Comparison of ENCODE assay signal across 20 cellular contexts in genomic region chr18:44309185-44309584, GRCh38.
DNase-seq lines count a peak whose midpoint lies in the region; ATAC-seq and TF ChIP-seq lines count a peak whose summit lies in the region.
"Had no signal": no experiment of that assay in that cellular context is flagged by ENCODE, and none has a peak within 500 bp of the region (broad histone marks: within the 10 kb centered on the region; RNA-seq: fewer than 3 reads in every experiment).

No MANE protein-coding gene starts in this region.

- CTCF ChIA-PET in MCF 10A (lab: Yijun Ruan, JAX): interaction anchor here (0.7 kb wide), 1 partner anchor 1007 kb away, joined by 3 read pairs; no protein-coding TSS in a partner anchor

- H3K4me1 Mint-ChIP-seq in MCF 10A (ENCODE audit: insufficient read depth, unreplicated experiment) (peaks cover 14% of the 10 kb centered on the region), chondrocyte (ENCODE audit: low read depth) (peaks cover 23% of the 10 kb centered on the region), type B pancreatic cell (ENCODE audit: unreplicated experiment) (peaks cover 4% of the 10 kb centered on the region)
- H3K4me1 Mint-ChIP-seq: activated naive CD8-positive, alpha-beta T cell treated with anti-CD3 and anti-CD28 coated beads, Interleukin-2, amount 50 U/mL, for 24 hours; activated T-helper 17 cell treated with anti-CD3 and anti-CD28 coated beads, Interleukin-2, amount 50 U/mL, for 72 hours; CD4-positive, alpha-beta memory T cell had no signal

- H3K27ac Mint-ChIP-seq in MCF 10A (ENCODE audit: low read depth, unreplicated experiment) (peak overlapping the region; percentile 26), chondrocyte (ENCODE audit: unreplicated experiment) (peak overlapping the region; percentile 80), type B pancreatic cell (no peak overlapping the region)
- H3K27ac Mint-ChIP-seq: activated naive CD8-positive, alpha-beta T cell treated with anti-CD3 and anti-CD28 coated beads, Interleukin-2, amount 50 U/mL, for 24 hours; activated T-helper 17 cell treated with anti-CD3 and anti-CD28 coated beads, Interleukin-2, amount 50 U/mL, for 72 hours; CD4-positive, alpha-beta memory T cell had no signal

- no peaks in the 10 kb centered on the region for H3K27me3 Mint-ChIP-seq in MCF 10A (ENCODE audit: insufficient read depth, unreplicated experiment)
- H3K27me3 Mint-ChIP-seq in chondrocyte (ENCODE audit: low read depth): no peaks in the 10 kb centered on the region
- H3K27me3 Mint-ChIP-seq in type B pancreatic cell: no peaks in the 10 kb centered on the region
- H3K27me3 Mint-ChIP-seq: activated naive CD8-positive, alpha-beta T cell treated with anti-CD3 and anti-CD28 coated beads, Interleukin-2, amount 50 U/mL, for 24 hours; activated T-helper 17 cell treated with anti-CD3 and anti-CD28 coated beads, Interleukin-2, amount 50 U/mL, for 72 hours; CD4-positive, alpha-beta memory T cell had no signal

- 61% methylated on average over 2 of the region's 2 CpGs for WGBS in gastroesophageal sphincter (ENCODE audit: low coverage in 1 of 2), 2 donors

- no peak for TF ChIP-seq CTCF in MCF 10A (IDR thresholded peaks at IDR 0.05; ENCODE audit: unreplicated experiment)
- no peak for TF ChIP-seq CTCF in breast epithelium (IDR thresholded peaks at IDR 0.05)
- no peak for TF ChIP-seq CTCF in chondrocyte (IDR thresholded peaks at IDR 0.05)
- no peak for TF ChIP-seq CTCF in gastroesophageal sphincter (IDR thresholded peaks at IDR 0.05)
- no peak for TF ChIP-seq CTCF in upper lobe of right lung (IDR thresholded peaks at IDR 0.05)
- TF ChIP-seq CTCF in type B pancreatic cell (conservative IDR thresholded peaks at IDR 0.05): no peak

- H3K36me3 ChIP-seq in breast epithelium (no peaks in the 10 kb centered on the region), gastroesophageal sphincter (no peaks in the 10 kb centered on the region), upper lobe of right lung (no peaks in the 10 kb centered on the region)
- H3K36me3 ChIP-seq: right atrium auricular region, stomach had no signal

- peaks cover 6% of the 10 kb centered on the region for H3K36me3 Mint-ChIP-seq in MCF 10A (ENCODE audit: insufficient read depth, unreplicated experiment)
- peaks cover 1% of the 10 kb centered on the region for H3K36me3 Mint-ChIP-seq in chondrocyte (ENCODE audit: low read depth)
- H3K36me3 Mint-ChIP-seq in type B pancreatic cell: no peaks in the 10 kb centered on the region
- H3K36me3 Mint-ChIP-seq: CD4-positive, alpha-beta memory T cell had no signal

- H3K9me3 Mint-ChIP-seq in MCF 10A (ENCODE audit: unreplicated experiment): peaks cover 7% of the 10 kb centered on the region
- peaks cover 20% of the 10 kb centered on the region for H3K9me3 Mint-ChIP-seq in chondrocyte (ENCODE audit: low read depth)
- no peaks in the 10 kb centered on the region for H3K9me3 Mint-ChIP-seq in type B pancreatic cell
- H3K9me3 Mint-ChIP-seq: activated T-helper 17 cell treated with anti-CD3 and anti-CD28 coated beads, Interleukin-2, amount 50 U/mL, for 72 hours had no signal

- H3K4me3 ChIP-seq in breast epithelium (no peak overlapping the region), gastroesophageal sphincter (no peak overlapping the region), upper lobe of right lung (no peak overlapping the region)
- H3K4me3 ChIP-seq: hepatocyte, right atrium auricular region, stomach had no signal

- POLR2A ChIA-PET in MCF 10A (lab: Yijun Ruan, JAX): no interaction called here

- TF ChIP-seq EP300 in gastroesophageal sphincter (IDR thresholded peaks at IDR 0.05): no peak

- no peak for TF ChIP-seq POLR2A in breast epithelium (IDR thresholded peaks at IDR 0.05)
- TF ChIP-seq POLR2A in gastroesophageal sphincter (IDR thresholded peaks at IDR 0.05): no peak

- H3K27ac ChIP-seq in breast epithelium (no peak overlapping the region), gastroesophageal sphincter (no peak overlapping the region), upper lobe of right lung (no peak overlapping the region)
- H3K27ac ChIP-seq: hepatocyte, right atrium auricular region, stomach had no signal

- no TSS peak for BruUV-seq in MCF 10A (replicated peaks; lab: Mats Ljungman, UMichigan)

- H3K4me3 Mint-ChIP-seq in MCF 10A (ENCODE audit: unreplicated experiment) (no peak overlapping the region), chondrocyte (ENCODE audit: unreplicated experiment) (no peak overlapping the region), type B pancreatic cell (no peak overlapping the region)
- H3K4me3 Mint-ChIP-seq: activated naive CD8-positive, alpha-beta T cell treated with anti-CD3 and anti-CD28 coated beads, Interleukin-2, amount 50 U/mL, for 24 hours; activated T-helper 17 cell treated with anti-CD3 and anti-CD28 coated beads, Interleukin-2, amount 50 U/mL, for 72 hours; CD4-positive, alpha-beta memory T cell had no signal

- H3K9me3 ChIP-seq in breast epithelium: peaks cover 0 to 6% of the 10 kb centered on the region in 2 donors
- H3K9me3 ChIP-seq in gastroesophageal sphincter: peaks cover 0 to 5% (median 0%) of the 10 kb centered on the region in 3 donors
- H3K9me3 ChIP-seq in upper lobe of right lung: no peaks in the 10 kb centered on the region

- DNase-seq in MCF 10A (ENCODE audit: unreplicated experiment) (peak; percentile 15), breast epithelium (ENCODE audit: low spot score in 2 of 2) (no peak), chondrocyte (ENCODE audit: low spot score) (no peak), stromal cell of bone marrow (ENCODE audit: low read depth) (peak; percentile 71), upper lobe of right lung (no peak), type B pancreatic cell (ENCODE audit: extremely low spot score, unreplicated experiment) (no peak), OCI-M1 (lab: John Stamatoyannopoulos, UW) (no peak)
- DNase-seq: 8988T; activated naive CD8-positive, alpha-beta T cell treated with anti-CD3 and anti-CD28 coated beads, Interleukin-2, amount 50 U/mL, for 24 hours; CD4-positive, alpha-beta memory T cell; midbrain; NCI-H2081; NCI-H524; SHP77 treated with DMSO at 0.1 percent for 48 hours; stimulated activated CD4-positive, alpha-beta T cell treated with anti-CD3 and anti-CD28 coated beads, Interleukin-1b, Interleukin-23, amount 100 ng/mL, for 48 hours; stomach had no signal

- H3K4me1 ChIP-seq in breast epithelium (no peaks in the 10 kb centered on the region), gastroesophageal sphincter (no peaks in the 10 kb centered on the region), upper lobe of right lung (no peaks in the 10 kb centered on the region)
- H3K4me1 ChIP-seq: right atrium auricular region, stomach had no signal

- ATAC-seq in gastroesophageal sphincter (peak; percentile 25), upper lobe of right lung (no peak)
- ATAC-seq: activated naive CD8-positive, alpha-beta T cell treated with anti-CD3 and anti-CD28 coated beads, Interleukin-2, amount 50 U/mL, for 24 hours; activated T-helper 17 cell treated with anti-CD3 and anti-CD28 coated beads, Interleukin-2, amount 50 U/mL, for 72 hours had no signal

- H3K27me3 ChIP-seq in breast epithelium: no peaks in the 10 kb centered on the region
- no peaks in the 10 kb centered on the region for H3K27me3 ChIP-seq in gastroesophageal sphincter
- H3K27me3 ChIP-seq in upper lobe of right lung: no peaks in the 10 kb centered on the region
- H3K27me3 ChIP-seq: hepatocyte, right atrium auricular region, stomach had no signal

- intact Hi-C loops in MCF 10A (cut with micrococcal nuclease): no loop called here
- intact Hi-C loops in breast epithelium (cut with DNase I; ENCODE audit: low total_unique reads): no loop called here
- intact Hi-C loops in upper lobe of right lung (cut with DNase I): no loop called here

Comparison
In these comparisons a context has a peak if more than half of its experiments do, and no peak if none do; other contexts are left out.
1. DNase-seq: peak in MCF 10A (single experiment) and stromal cell of bone marrow (single experiment); none in breast epithelium (0 of 2), chondrocyte (single experiment), upper lobe of right lung (single experiment), type B pancreatic cell (single experiment) and OCI-M1 (single experiment).